Comparison of ENCODE assay signal across 19 cellular contexts in the genomic region with DNA sequence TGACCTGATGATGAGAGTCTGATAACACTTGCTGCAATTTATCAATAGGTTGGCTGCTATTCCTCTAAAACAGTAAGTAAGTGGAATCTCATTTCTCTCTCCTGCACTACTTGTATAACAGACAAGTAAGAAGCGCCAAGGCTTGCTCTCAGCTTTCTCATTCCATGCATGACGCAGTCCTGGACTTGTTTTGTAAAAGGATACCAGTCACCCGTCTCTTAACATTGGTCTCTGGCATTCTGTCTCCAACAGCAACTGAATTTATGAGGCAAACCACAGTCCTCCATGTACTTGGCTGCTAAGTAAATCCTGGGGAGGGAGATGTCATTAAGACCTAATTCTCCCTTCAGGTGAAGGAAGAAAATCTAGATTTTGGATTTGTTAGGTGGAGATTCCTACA.
"Had no signal": no experiment of that assay in that cellular context is flagged by ENCODE, and none has a peak within 500 bp of the region (broad histone marks: within the 10 kb centered on the region; RNA-seq: fewer than 3 reads in every experiment).

No MANE protein-coding gene starts in this region.

- H3K4me3 ChIP-seq: adrenal gland, gastroesophageal sphincter, pancreas, transverse colon had no signal

- DNase-seq: activated CD4-positive, alpha-beta T cell treated with anti-CD3 and anti-CD28 coated beads for 4 hours; activated CD8-positive, alpha-beta T cell treated with anti-CD3 and anti-CD28 coated beads for 36 hours; activated effector memory CD4-positive, alpha-beta T cell treated with Interleukin-2 at 50 U/mL for 16 hours; activated naive CD4-positive, alpha-beta T cell treated with anti-CD3 and anti-CD28 coated beads, Interleukin-2, amount 50 U/mL, for 16 hours; activated T-cell treated with anti-CD3 and anti-CD28 coated beads, Interleukin-2, amount 50 U/mL, for 4 hours; adrenal gland; brain microvascular endothelial cell; cortex of kidney; effector CD8-positive, alpha-beta T cell; naive thymus-derived CD8-positive, alpha-beta T cell; pancreas; stimulated activated CD4-positive, alpha-beta T cell treated with anti-CD3 and anti-CD28 coated beads, Interleukin-15, amount 100 ng/mL, for 24 hours; stimulated activated CD4-positive, alpha-beta T cell treated with anti-CD3 and anti-CD28 coated beads, Interleukin-4, amount 100 ng/mL, for 24 hours; substantia nigra; T-helper 17 cell; transverse colon had no signal

- H3K9me3 ChIP-seq: adrenal gland, pancreas had no signal

- H3K4me1 ChIP-seq: adrenal gland, gastroesophageal sphincter, pancreas, transverse colon had no signal

- ATAC-seq: activated CD8-positive, alpha-beta T cell treated with anti-CD3 and anti-CD28 coated beads for 36 hours; activated T-cell treated with anti-CD3 and anti-CD28 coated beads, Interleukin-2, amount 50 U/mL, for 4 hours; gastroesophageal sphincter; left lobe of liver; naive thymus-derived CD8-positive, alpha-beta T cell; pancreas; T-helper 17 cell; WTC11 had no signal

- H3K27me3 ChIP-seq: adrenal gland, brain microvascular endothelial cell, gastroesophageal sphincter, transverse colon had no signal

- H3K27ac ChIP-seq: adrenal gland, brain microvascular endothelial cell, gastroesophageal sphincter, pancreas, transverse colon had no signal

- H3K36me3 ChIP-seq: adrenal gland, brain microvascular endothelial cell, gastroesophageal sphincter, pancreas, transverse colon had no signal
